12 cellular contexts compared by ENCODE assay signal in the genomic region with DNA sequence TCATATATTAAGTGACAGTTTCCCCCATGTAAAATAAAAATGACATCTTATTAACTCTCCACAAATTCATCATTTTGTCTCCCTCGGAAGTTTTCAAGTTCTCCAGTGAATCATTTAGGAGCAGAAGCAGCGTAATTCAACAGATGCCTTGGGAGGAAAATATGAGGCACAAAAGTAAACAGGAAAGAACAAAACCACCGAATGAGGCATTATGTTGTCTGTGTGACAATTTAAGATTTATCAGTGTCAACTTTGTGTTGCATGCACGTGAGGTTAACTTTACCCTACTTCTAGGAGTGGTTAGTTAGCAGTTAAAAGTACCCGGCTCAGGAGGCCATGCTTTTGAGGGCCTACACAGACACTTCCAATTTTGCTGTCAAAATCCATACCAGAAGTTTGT.
A peak's percentile ranks its signal among the peaks of the same experiment; 100 is the strongest.
DNase-seq lines count a peak whose midpoint lies in the region; ATAC-seq, FAIRE-seq and TF ChIP-seq lines count a peak whose summit lies in the region.
"Had no signal": no experiment of that assay in that cellular context is flagged by ENCODE, and none has a peak within 500 bp of the region (broad histone marks: within the 10 kb centered on the region; RNA-seq: fewer than 3 reads in every experiment).

No MANE protein-coding gene starts in this region.

- TF ChIP-seq CTCF in PC-3 (conservative IDR thresholded peaks at IDR 0.05; ENCODE audit: low read depth, low read length) (no peak), fibroblast of villous mesenchyme (IDR thresholded peaks at IDR 0.05; ENCODE audit: insufficient read depth, low read depth, low read length) (no peak), spleen (IDR thresholded peaks at IDR 0.05 in 8 of 11, conservative IDR thresholded peaks at IDR 0.05 in 3 of 11) (no peak)

- no peaks in the 10 kb centered on the region for H4K20me1 ChIP-seq in PC-3 (ENCODE audit: low read length)
- H4K20me1 ChIP-seq: BLaER1 had no signal

- no peak for FAIRE-seq in frontal cortex (lab: Jason Lieb, UNC)

- H3K4me1 ChIP-seq in PC-3 (ENCODE audit: insufficient read depth, low read length) (0 out of 2 replicates have a peak, but pooled peaks cover 6% of the 10 kb centered on the region), spleen (no peaks in the 10 kb centered on the region)
- H3K4me1 ChIP-seq: BLaER1 had no signal

- no peak overlapping the region for H3K27ac ChIP-seq in PC-3 (ENCODE audit: low read length)
- H3K27ac ChIP-seq in spleen, result peak overlapping the region in 7 of 8 donors; percentile 22 to 54 (median 46)
- H3K27ac ChIP-seq: BLaER1, PC-9 had no signal

- intact Hi-C loops in PC-3 (cut with micrococcal nuclease) (no loop called here), spleen (cut with DNase I; ENCODE audit: low total_unique reads) (no loop called here)

- H3K79me2 ChIP-seq in PC-3 (ENCODE audit: low read length), result no peaks in the 10 kb centered on the region

- ATAC-seq in PC-3, result peak; percentile 40; the same call in 1 of the 2 replicates

- 42 to 55% (median 50%) methylated on average over 5 of the region's 5 CpGs for WGBS in spleen, 5 donors

- H3K4me3 ChIP-seq in PC-3 (ENCODE audit: low read length) (no peak overlapping the region), fibroblast of villous mesenchyme (ENCODE audit: low read depth, low read length) (no peak overlapping the region), spleen (no peak overlapping the region)
- H3K4me3 ChIP-seq: BLaER1, PC-9 had no signal

- CTCF ChIA-PET in PC-3 (lab: Charles Lee), result no interaction called here

- no peak overlapping the region for H2AFZ ChIP-seq in PC-3 (ENCODE audit: low read length)
- H2AFZ ChIP-seq: PC-9 had no signal

- H3K9ac ChIP-seq in PC-3 (ENCODE audit: low read length), result no peak overlapping the region
- H3K9ac ChIP-seq: BLaER1, SK-N-SH had no signal

- H3K36me3 ChIP-seq in PC-3 (ENCODE audit: low read depth, low read length) (no peaks in the 10 kb centered on the region), spleen (no peaks in the 10 kb centered on the region)
- H3K36me3 ChIP-seq: BLaER1 had no signal

- H3K9me2 ChIP-seq in PC-3 (replicated peaks; ENCODE audit: low read length), result no peaks in the 10 kb centered on the region
- H3K9me2 ChIP-seq: SK-N-SH had no signal

- no peak for TF ChIP-seq POLR2A in spleen (IDR thresholded peaks at IDR 0.05)

- H3K9me3 ChIP-seq in PC-3 (ENCODE audit: low read length) (no peaks in the 10 kb centered on the region), spleen (no peaks in the 10 kb centered on the region)
- H3K9me3 ChIP-seq: BLaER1, SK-N-SH had no signal

- H3F3A ChIP-seq in PC-3 (ENCODE audit: low read length, unreplicated experiment), result no peaks in the 10 kb centered on the region

- BruUV-seq in PC-3 (replicated peaks; lab: Mats Ljungman, UMichigan), result no TSS peak

- no peak overlapping the region for H3K4me2 ChIP-seq in PC-3 (ENCODE audit: low read length)
- H3K4me2 ChIP-seq: BLaER1, PC-9, SK-N-SH had no signal

- DNase-seq in H4 (ENCODE audit: low spot score) (peak; percentile 29), PC-3 (peak; percentile 48), fibroblast of villous mesenchyme (ENCODE audit: low read depth) (peak; percentile 72), spleen (no peak), frontal cortex (ENCODE audit: low spot score in 2 of 2) (no peak), AG08396 (ENCODE audit: low spot score) (no peak), NCI-H1105 (lab: John Stamatoyannopoulos, UW) (no peak)
- DNase-seq: NCI-H1436 treated with DMSO at 0.1 percent for 48 hours, NCI-H2107, PC-9, SK-N-SH had no signal

- H3K27me3 ChIP-seq in PC-3 (ENCODE audit: low read length), result no peaks in the 10 kb centered on the region
- no peaks in the 10 kb centered on the region for H3K27me3 ChIP-seq in spleen (replicated peaks in 1 of 7)
- H3K27me3 ChIP-seq: BLaER1 had no signal

- POLR2A ChIA-PET in PC-3 (lab: Charles Lee; ENCODE audit: unreplicated experiment), result no interaction called here

Comparison
In these comparisons a context has a peak if more than half of its experiments do, and no peak if none do; other contexts are left out.
1. DNase-seq: peak in H4 (single experiment), PC-3 (single experiment) and fibroblast of villous mesenchyme (single experiment); none in spleen (single experiment), frontal cortex (0 of 2), AG08396 (single experiment) and NCI-H1105 (single experiment).